8 cellular contexts compared by ENCODE assay signal in the genomic region with DNA sequence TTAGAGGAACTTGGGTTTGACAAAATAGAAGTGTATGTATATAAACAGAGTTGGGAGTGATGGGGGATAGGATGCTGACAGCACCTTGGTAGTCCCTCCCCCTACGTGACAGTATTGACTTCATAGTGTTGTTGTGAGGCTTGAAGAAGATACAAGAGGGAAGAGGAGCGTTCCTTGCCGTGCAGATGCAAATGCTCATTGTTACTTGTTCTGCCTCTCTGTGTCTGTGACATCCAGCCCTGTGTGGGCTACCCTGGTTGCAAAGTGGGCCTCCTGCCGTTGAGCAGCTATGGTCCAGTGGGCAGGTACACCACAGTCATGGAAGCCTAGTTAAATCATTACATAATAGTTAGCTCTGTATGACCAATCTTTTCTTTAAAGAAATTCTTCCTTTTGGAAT. TPM values are rescaled to one million over a fixed set of nuclear protein-coding genes. Genes with fewer than 3 reads are reported as not detected.
DNase-seq lines count a peak whose midpoint lies in the region; ATAC-seq and TF ChIP-seq lines count a peak whose summit lies in the region.

No MANE protein-coding gene starts in this region.

- no peak overlapping the region for H3K14ac ChIP-seq in trophoblast cell (ENCODE audit: low read length)

- no peak for TF ChIP-seq CTCF in GM13976 (IDR thresholded peaks at IDR 0.05; ENCODE audit: borderline replicate concordance, control extremely low read depth, extremely low read depth, insufficient read depth, missing control alignments)
- no peak for TF ChIP-seq CTCF in GM23338 (conservative IDR thresholded peaks at IDR 0.05; ENCODE audit: low read depth in 2 of 2)

- peaks cover 15% of the 10 kb centered on the region for H3K4me1 Mint-ChIP-seq in GM23338

- peaks cover 71% of the 10 kb centered on the region for H3K4me1 ChIP-seq in adipocyte (ENCODE audit: control insufficient read depth, insufficient read depth, low read length)
- peaks cover 37 to 48% of the 10 kb centered on the region in 2 experiments for H3K4me1 ChIP-seq in trophoblast cell (ENCODE audit: control insufficient read depth in 1 of 2, insufficient read depth in 2 of 2, low read length in 2 of 2)
- peaks cover 4% of the 10 kb centered on the region; the same call in 1 of the 2 replicates for H3K4me1 ChIP-seq in GM23338 (ENCODE audit: insufficient read depth)

- H4K8ac ChIP-seq in trophoblast cell (ENCODE audit: low read depth, low read length) = no peak overlapping the region

- H3K4me3 ChIP-seq in adipocyte (ENCODE audit: low read length) (no peak overlapping the region), trophoblast cell (ENCODE audit: low read depth, low read length) (peak overlapping the region; percentile 2), GM23338 (no peak overlapping the region)

- no peaks in the 10 kb centered on the region for H3K79me2 ChIP-seq in trophoblast cell (ENCODE audit: control insufficient read depth, insufficient read depth, low read length, poor library complexity)
- peaks cover 24% of the 10 kb centered on the region for H3K79me2 ChIP-seq in GM23338 (replicated peaks; ENCODE audit: insufficient read depth)

- H3K23ac ChIP-seq in trophoblast cell (ENCODE audit: low read length) = no peak overlapping the region

- H2BK5ac ChIP-seq in trophoblast cell (ENCODE audit: low read depth, low read length, poor library complexity) = no peak overlapping the region

- H2AFZ ChIP-seq in trophoblast cell (ENCODE audit: insufficient read depth, low read length, poor library complexity) (no peak overlapping the region), GM23338 (no peak overlapping the region)

- peak overlapping the region; percentile 29 for H3K4ac ChIP-seq in trophoblast cell (ENCODE audit: low read depth, low read length)

- H4K91ac ChIP-seq in trophoblast cell (ENCODE audit: low read depth, low read length) = no peak overlapping the region

- H3K27me3 ChIP-seq in adipocyte (replicated peaks; ENCODE audit: control insufficient read depth, insufficient read depth, low read length) (no peaks in the 10 kb centered on the region), trophoblast cell (ENCODE audit: insufficient read depth, low read length) (no peaks in the 10 kb centered on the region), GM23338 (ENCODE audit: insufficient read depth) (no peaks in the 10 kb centered on the region)

- H4K12ac ChIP-seq in trophoblast cell (ENCODE audit: low read depth, low read length) = no peak overlapping the region

- ATAC-seq in HG02759 (IDR thresholded peaks at IDR 0.05; ENCODE audit: unreplicated experiment) (peak; percentile 60), GM23338 (no peak)

- H3K9me3 ChIP-seq in adipocyte (ENCODE audit: control insufficient read depth, low read length) (peaks cover 7% of the 10 kb centered on the region), trophoblast cell (ENCODE audit: insufficient read depth, low read depth, low read length) (no peaks in the 10 kb centered on the region)

- H3K27me3 Mint-ChIP-seq in GM23338 (ENCODE audit: insufficient read depth, low read depth, poor library complexity) = peaks cover 9% of the 10 kb centered on the region

- H3K36me3 ChIP-seq in adipocyte (ENCODE audit: control insufficient read depth, insufficient read depth, low read length, severe bottlenecking) = no peaks in the 10 kb centered on the region
- no peaks in the 10 kb centered on the region for H3K36me3 ChIP-seq in trophoblast cell (ENCODE audit: control insufficient read depth in 1 of 2, insufficient read depth in 2 of 2, low read length in 2 of 2)
- peaks cover 8% of the 10 kb centered on the region for H3K36me3 ChIP-seq in GM23338 (ENCODE audit: insufficient read depth)

- 0 out of 2 replicates have a peak, but pooled peaks cover 3% of the 10 kb centered on the region for H3K9me2 ChIP-seq in GM23338 (ENCODE audit: insufficient read depth)

- H2BK12ac ChIP-seq in trophoblast cell (ENCODE audit: low read length) = no peak overlapping the region

- peak overlapping the region; percentile 27 for H2AK5ac ChIP-seq in trophoblast cell (ENCODE audit: low read length)

- H3K36me3 Mint-ChIP-seq in GM23338 (ENCODE audit: low read depth) = peaks cover 20% of the 10 kb centered on the region; the same call in 2 of the 3 replicates

- H3K4me3 Mint-ChIP-seq in GM23338 = no peak overlapping the region

- peaks cover 20% of the 10 kb centered on the region for H3K79me1 ChIP-seq in trophoblast cell (ENCODE audit: low read length)

- peaks cover 24% of the 10 kb centered on the region; the same call in 2 of the 3 replicates for H3K9me3 Mint-ChIP-seq in GM23338

- no peaks in the 10 kb centered on the region for H4K20me1 ChIP-seq in GM23338 (replicated peaks; ENCODE audit: insufficient read depth)

- H3K27ac ChIP-seq in trophoblast cell (ENCODE audit: low read depth, low read length) = no peak overlapping the region
- H3K27ac ChIP-seq in GM23338 (ENCODE audit: low read depth) = no peak overlapping the region

- in situ Hi-C loops in GM13976 (cut with MboI; ENCODE audit: low sequenced_read_pairs, unreplicated experiment) = no loop called here

- H3F3A ChIP-seq in GM23338 (replicated peaks; ENCODE audit: low read depth) = no peaks in the 10 kb centered on the region

- H3K4me2 ChIP-seq in trophoblast cell (ENCODE audit: low read length) (no peak overlapping the region), GM23338 (no peak overlapping the region)

- no peak overlapping the region for H3K27ac Mint-ChIP-seq in GM23338

- H3K9ac ChIP-seq in adipocyte (ENCODE audit: low read length) = peak overlapping the region; percentile 20
- H3K9ac ChIP-seq in trophoblast cell (ENCODE audit: low read length) = no peak overlapping the region

- DNase-seq in GM13976 (ENCODE audit: low spot score) = peak; percentile 54
- no peak for DNase-seq in adipocyte (ENCODE audit: low read depth)
- DNase-seq in trophoblast cell = no peak
- DNase-seq in NCI-H748 treated with DMSO at 0.1 percent for 48 hours (lab: John Stamatoyannopoulos, UW) = no peak
- DNase-seq in activated effector memory CD4-positive, alpha-beta T cell treated with Interleukin-2 at 50 U/mL for 16 hours = no peak
- no peak for DNase-seq in GM23338 (ENCODE audit: low spot score)
- no peak for DNase-seq in stimulated activated CD4-positive, alpha-beta T cell treated with anti-CD3 and anti-CD28 coated beads, Interleukin-2, amount 100 ng/mL, for 24 hours

- no peak overlapping the region for H2BK120ac ChIP-seq in trophoblast cell (ENCODE audit: insufficient read depth, low read length, poor library complexity)

- WGBS in trophoblast cell (ENCODE audit: extremely low coverage, insufficient coverage, insufficient read length) = no CpG with 5 or more reads among the region's 4 CpGs

- no peak overlapping the region for H3K18ac ChIP-seq in trophoblast cell (ENCODE audit: low read length)

TF ChIP-seq in GM23338, 12 proteins besides CTCF, POLR2A, EP300 and RAD21 (continues in another document):
- TF ChIP-seq JUNB (IDR thresholded peaks at IDR 0.05; ENCODE audit: unreplicated experiment) = no peak
- TF ChIP-seq, protein P1, sequence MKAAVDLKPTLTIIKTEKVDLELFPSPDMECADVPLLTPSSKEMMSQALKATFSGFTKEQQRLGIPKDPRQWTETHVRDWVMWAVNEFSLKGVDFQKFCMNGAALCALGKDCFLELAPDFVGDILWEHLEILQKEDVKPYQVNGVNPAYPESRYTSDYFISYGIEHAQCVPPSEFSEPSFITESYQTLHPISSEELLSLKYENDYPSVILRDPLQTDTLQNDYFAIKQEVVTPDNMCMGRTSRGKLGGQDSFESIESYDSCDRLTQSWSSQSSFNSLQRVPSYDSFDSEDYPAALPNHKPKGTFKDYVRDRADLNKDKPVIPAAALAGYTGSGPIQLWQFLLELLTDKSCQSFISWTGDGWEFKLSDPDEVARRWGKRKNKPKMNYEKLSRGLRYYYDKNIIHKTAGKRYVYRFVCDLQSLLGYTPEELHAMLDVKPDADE (IDR thresholded peaks at IDR 0.05) = no peak
- TF ChIP-seq NANOG (IDR thresholded peaks at IDR 0.05; ENCODE audit: borderline replicate concordance) = no peak

RNA-seq across cellular contexts. Expression of gene SMAD3, which starts 45.0 kb away (rescaled TPM):
- 49.5 and 54.4 TPM in 2 replicates for polyA plus RNA-seq in trophoblast cell (2013)
- 9.0 and 11.6 TPM in 2 replicates for total RNA-seq in GM23338 (2014; rRNA removed; shearing (Covaris generic))
- polyA plus RNA-seq in GM23338 (2016; fragmentation: Nextera tagmentation; extraction: Ambion mirVana) = 3.4 and 4.9 TPM in 2 replicates
